ENCODE assay signal across 20 cellular contexts in genomic region chr1:3443759-3444697, GRCh38. TPM values are rescaled to one million over a fixed set of nuclear protein-coding genes. Genes with fewer than 3 reads are reported as not detected.
"Had no signal": no experiment of that assay in that cellular context is flagged by ENCODE, and none has a peak within 500 bp of the region (broad histone marks: within the 10 kb centered on the region; RNA-seq: fewer than 3 reads in every experiment).

No MANE protein-coding gene starts in this region.

- DNase-seq: activated CD4-positive, alpha-beta T cell treated with anti-CD3 and anti-CD28 coated beads for 36 hours; activated CD8-positive, alpha-beta T cell treated with anti-CD3 and anti-CD28 coated beads for 36 hours; activated naive CD4-positive, alpha-beta T cell; activated naive CD8-positive, alpha-beta T cell treated with anti-CD3 and anti-CD28 coated beads for 36 hours; activated T-cell treated with anti-CD3 and anti-CD28 coated beads, Interleukin-2, amount 50 U/mL, for 1 hour; amniotic stem cell; body of pancreas; cortex of kidney; effector CD4-positive, alpha-beta T cell; mesendoderm; sigmoid colon; stimulated activated CD4-positive, alpha-beta T cell treated with anti-CD3 and anti-CD28 coated beads, Interleukin-4, amount 100 ng/mL, for 24 hours; tibial artery had no signal

- H3K36me3 Mint-ChIP-seq: activated naive CD8-positive, alpha-beta T cell treated with anti-CD3 and anti-CD28 coated beads for 36 hours; stimulated activated effector memory CD8-positive, alpha-beta T cell treated with anti-CD3 and anti-CD28 coated beads, Interleukin-12 subunit alpha, Interleukin-12 subunit beta, amount 100 ng/mL, for 72 hours had no signal

- H3K9me3 Mint-ChIP-seq: central memory CD8-positive, alpha-beta T cell had no signal

- H3K4me3 Mint-ChIP-seq: activated CD4-positive, alpha-beta T cell treated with anti-CD3 and anti-CD28 coated beads for 36 hours; activated CD8-positive, alpha-beta T cell treated with anti-CD3 and anti-CD28 coated beads for 36 hours; activated naive CD8-positive, alpha-beta T cell treated with anti-CD3 and anti-CD28 coated beads for 36 hours; activated T-helper 17 cell treated with anti-CD3 and anti-CD28 coated beads, Interleukin-2, amount 50 U/mL, for 72 hours; central memory CD8-positive, alpha-beta T cell; naive thymus-derived CD8-positive, alpha-beta T cell; stimulated activated effector memory CD8-positive, alpha-beta T cell treated with anti-CD3 and anti-CD28 coated beads, Interleukin-12 subunit alpha, Interleukin-12 subunit beta, amount 100 ng/mL, for 72 hours had no signal

- H3K4me1 Mint-ChIP-seq: activated CD4-positive, alpha-beta T cell treated with anti-CD3 and anti-CD28 coated beads for 36 hours; activated naive CD8-positive, alpha-beta T cell treated with anti-CD3 and anti-CD28 coated beads for 36 hours; activated T-helper 17 cell treated with anti-CD3 and anti-CD28 coated beads, Interleukin-2, amount 50 U/mL, for 72 hours; central memory CD8-positive, alpha-beta T cell; naive thymus-derived CD8-positive, alpha-beta T cell; stimulated activated effector memory CD8-positive, alpha-beta T cell treated with anti-CD3 and anti-CD28 coated beads, Interleukin-12 subunit alpha, Interleukin-12 subunit beta, amount 100 ng/mL, for 72 hours had no signal

- ATAC-seq: activated CD4-positive, alpha-beta T cell treated with anti-CD3 and anti-CD28 coated beads for 36 hours; activated CD8-positive, alpha-beta T cell treated with anti-CD3 and anti-CD28 coated beads for 36 hours; activated T-helper 17 cell treated with anti-CD3 and anti-CD28 coated beads, Interleukin-2, amount 50 U/mL, for 72 hours; body of pancreas; naive thymus-derived CD8-positive, alpha-beta T cell; psoas muscle; stimulated activated effector memory CD8-positive, alpha-beta T cell treated with anti-CD3 and anti-CD28 coated beads, Interleukin-12 subunit alpha, Interleukin-12 subunit beta, amount 100 ng/mL, for 72 hours had no signal

- H3K27ac Mint-ChIP-seq: activated CD4-positive, alpha-beta T cell treated with anti-CD3 and anti-CD28 coated beads for 36 hours; activated CD8-positive, alpha-beta T cell treated with anti-CD3 and anti-CD28 coated beads for 36 hours; activated naive CD8-positive, alpha-beta T cell treated with anti-CD3 and anti-CD28 coated beads for 36 hours; activated T-helper 17 cell treated with anti-CD3 and anti-CD28 coated beads, Interleukin-2, amount 50 U/mL, for 72 hours; stimulated activated effector memory CD8-positive, alpha-beta T cell treated with anti-CD3 and anti-CD28 coated beads, Interleukin-12 subunit alpha, Interleukin-12 subunit beta, amount 100 ng/mL, for 72 hours had no signal

RNA-seq across cellular contexts. Expression of gene ARHGEF16, which starts 10.4 kb away (rescaled TPM):
- total RNA-seq: activated CD4-positive, alpha-beta T cell treated with anti-CD3 and anti-CD28 coated beads for 36 hours; activated CD8-positive, alpha-beta T cell treated with anti-CD3 and anti-CD28 coated beads for 36 hours; frontal cortex; naive thymus-derived CD8-positive, alpha-beta T cell; T-helper 2 cell treated with Interferon-gamma antibody and Interleukin-4, amounts not matched to agents 100 ng/mL and 5 ng/mL, for 36 hours had no signal
